Comparison of ENCODE assay signal across 1 cellular context in the genomic region with DNA sequence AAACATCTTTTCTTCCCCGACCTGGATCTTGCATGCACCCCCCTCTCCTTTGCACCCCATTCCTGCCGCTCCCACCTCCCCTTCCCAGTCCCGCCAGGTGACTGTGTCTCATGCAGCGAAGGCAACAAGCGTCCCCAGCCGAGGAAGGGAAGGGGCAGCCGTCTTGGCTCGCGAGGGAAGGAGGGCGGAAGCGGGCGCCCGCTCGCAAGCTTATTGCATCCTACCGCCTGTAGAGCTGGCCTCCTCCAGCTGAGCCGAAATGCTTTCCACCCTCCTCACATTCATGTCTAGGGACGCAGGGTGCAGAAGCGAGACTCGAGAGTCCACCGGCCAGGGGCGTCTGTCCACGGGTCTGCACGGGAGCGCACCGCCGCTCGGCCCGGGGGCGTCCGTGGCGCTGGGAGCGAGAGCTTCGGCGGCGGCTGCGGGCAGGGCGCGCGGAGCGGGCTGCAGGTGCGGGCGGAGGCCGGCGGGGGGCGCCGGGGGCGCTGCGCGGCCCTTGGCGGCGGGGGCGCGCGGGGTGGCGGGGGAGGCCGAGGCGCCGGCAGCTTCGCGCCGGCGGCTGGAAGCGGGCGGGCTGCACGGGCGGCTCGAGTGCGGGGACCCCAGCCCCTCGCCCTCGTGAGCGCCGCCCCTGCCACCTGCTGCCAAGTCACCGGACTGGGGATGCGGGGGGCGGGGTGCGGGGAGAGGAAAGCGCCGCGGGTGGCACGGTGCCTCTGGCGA.
TF ChIP-seq lines count a peak whose summit lies in the region.

Gene KCNIP4, minus strand, starts transcription at position 426 of the 726 bp plus-strand sequence.

TF ChIP-seq in HepG2, 621 proteins besides CTCF, POLR2A, EP300 and RAD21 (continued from another document):
- no peak for TF ChIP-seq AFF4 (CRISPR knock-in tag; IDR thresholded peaks at IDR 0.05)
- TF ChIP-seq REXO4 (CRISPR knock-in tag; IDR thresholded peaks at IDR 0.05; ENCODE audit: borderline replicate concordance) = no peak
- TF ChIP-seq, protein P1, sequence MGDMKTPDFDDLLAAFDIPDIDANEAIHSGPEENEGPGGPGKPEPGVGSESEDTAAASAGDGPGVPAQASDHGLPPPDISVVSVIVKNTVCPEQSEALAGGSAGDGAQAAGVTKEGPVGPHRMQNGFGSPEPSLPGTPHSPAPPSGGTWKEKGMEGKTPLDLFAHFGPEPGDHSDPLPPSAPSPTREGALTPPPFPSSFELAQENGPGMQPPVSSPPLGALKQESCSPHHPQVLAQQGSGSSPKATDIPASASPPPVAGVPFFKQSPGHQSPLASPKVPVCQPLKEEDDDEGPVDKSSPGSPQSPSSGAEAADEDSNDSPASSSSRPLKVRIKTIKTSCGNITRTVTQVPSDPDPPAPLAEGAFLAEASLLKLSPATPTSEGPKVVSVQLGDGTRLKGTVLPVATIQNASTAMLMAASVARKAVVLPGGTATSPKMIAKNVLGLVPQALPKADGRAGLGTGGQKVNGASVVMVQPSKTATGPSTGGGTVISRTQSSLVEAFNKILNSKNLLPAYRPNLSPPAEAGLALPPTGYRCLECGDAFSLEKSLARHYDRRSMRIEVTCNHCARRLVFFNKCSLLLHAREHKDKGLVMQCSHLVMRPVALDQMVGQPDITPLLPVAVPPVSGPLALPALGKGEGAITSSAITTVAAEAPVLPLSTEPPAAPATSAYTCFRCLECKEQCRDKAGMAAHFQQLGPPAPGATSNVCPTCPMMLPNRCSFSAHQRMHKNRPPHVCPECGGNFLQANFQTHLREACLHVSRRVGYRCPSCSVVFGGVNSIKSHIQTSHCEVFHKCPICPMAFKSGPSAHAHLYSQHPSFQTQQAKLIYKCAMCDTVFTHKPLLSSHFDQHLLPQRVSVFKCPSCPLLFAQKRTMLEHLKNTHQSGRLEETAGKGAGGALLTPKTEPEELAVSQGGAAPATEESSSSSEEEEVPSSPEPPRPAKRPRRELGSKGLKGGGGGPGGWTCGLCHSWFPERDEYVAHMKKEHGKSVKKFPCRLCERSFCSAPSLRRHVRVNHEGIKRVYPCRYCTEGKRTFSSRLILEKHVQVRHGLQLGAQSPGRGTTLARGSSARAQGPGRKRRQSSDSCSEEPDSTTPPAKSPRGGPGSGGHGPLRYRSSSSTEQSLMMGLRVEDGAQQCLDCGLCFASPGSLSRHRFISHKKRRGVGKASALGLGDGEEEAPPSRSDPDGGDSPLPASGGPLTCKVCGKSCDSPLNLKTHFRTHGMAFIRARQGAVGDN (CRISPR knock-in tag; IDR thresholded peaks at IDR 0.05) = no peak
- TF ChIP-seq, protein P2, sequence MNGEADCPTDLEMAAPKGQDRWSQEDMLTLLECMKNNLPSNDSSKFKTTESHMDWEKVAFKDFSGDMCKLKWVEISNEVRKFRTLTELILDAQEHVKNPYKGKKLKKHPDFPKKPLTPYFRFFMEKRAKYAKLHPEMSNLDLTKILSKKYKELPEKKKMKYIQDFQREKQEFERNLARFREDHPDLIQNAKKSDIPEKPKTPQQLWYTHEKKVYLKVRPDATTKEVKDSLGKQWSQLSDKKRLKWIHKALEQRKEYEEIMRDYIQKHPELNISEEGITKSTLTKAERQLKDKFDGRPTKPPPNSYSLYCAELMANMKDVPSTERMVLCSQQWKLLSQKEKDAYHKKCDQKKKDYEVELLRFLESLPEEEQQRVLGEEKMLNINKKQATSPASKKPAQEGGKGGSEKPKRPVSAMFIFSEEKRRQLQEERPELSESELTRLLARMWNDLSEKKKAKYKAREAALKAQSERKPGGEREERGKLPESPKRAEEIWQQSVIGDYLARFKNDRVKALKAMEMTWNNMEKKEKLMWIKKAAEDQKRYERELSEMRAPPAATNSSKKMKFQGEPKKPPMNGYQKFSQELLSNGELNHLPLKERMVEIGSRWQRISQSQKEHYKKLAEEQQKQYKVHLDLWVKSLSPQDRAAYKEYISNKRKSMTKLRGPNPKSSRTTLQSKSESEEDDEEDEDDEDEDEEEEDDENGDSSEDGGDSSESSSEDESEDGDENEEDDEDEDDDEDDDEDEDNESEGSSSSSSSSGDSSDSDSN (CRISPR knock-in tag; IDR thresholded peaks at IDR 0.05) = no peak
- TF ChIP-seq CBX2 (IDR thresholded peaks at IDR 0.05; ENCODE audit: low read depth, low read length) = no peak
- no peak for TF ChIP-seq CBX2 (CRISPR knock-in tag; IDR thresholded peaks at IDR 0.05; ENCODE audit: low read depth)
- TF ChIP-seq CBFB (CRISPR knock-in tag; IDR thresholded peaks at IDR 0.05) = no peak
- no peak for TF ChIP-seq FOXA1 (IDR thresholded peaks at IDR 0.05)
- no peak for TF ChIP-seq FOXA1 (CRISPR knock-in tag; IDR thresholded peaks at IDR 0.05)
- no peak for TF ChIP-seq HNF1B (CRISPR knock-in tag; IDR thresholded peaks at IDR 0.05)
- TF ChIP-seq ZNF772 (CRISPR knock-in tag; IDR thresholded peaks at IDR 0.05) = no peak
- TF ChIP-seq, protein P3, sequence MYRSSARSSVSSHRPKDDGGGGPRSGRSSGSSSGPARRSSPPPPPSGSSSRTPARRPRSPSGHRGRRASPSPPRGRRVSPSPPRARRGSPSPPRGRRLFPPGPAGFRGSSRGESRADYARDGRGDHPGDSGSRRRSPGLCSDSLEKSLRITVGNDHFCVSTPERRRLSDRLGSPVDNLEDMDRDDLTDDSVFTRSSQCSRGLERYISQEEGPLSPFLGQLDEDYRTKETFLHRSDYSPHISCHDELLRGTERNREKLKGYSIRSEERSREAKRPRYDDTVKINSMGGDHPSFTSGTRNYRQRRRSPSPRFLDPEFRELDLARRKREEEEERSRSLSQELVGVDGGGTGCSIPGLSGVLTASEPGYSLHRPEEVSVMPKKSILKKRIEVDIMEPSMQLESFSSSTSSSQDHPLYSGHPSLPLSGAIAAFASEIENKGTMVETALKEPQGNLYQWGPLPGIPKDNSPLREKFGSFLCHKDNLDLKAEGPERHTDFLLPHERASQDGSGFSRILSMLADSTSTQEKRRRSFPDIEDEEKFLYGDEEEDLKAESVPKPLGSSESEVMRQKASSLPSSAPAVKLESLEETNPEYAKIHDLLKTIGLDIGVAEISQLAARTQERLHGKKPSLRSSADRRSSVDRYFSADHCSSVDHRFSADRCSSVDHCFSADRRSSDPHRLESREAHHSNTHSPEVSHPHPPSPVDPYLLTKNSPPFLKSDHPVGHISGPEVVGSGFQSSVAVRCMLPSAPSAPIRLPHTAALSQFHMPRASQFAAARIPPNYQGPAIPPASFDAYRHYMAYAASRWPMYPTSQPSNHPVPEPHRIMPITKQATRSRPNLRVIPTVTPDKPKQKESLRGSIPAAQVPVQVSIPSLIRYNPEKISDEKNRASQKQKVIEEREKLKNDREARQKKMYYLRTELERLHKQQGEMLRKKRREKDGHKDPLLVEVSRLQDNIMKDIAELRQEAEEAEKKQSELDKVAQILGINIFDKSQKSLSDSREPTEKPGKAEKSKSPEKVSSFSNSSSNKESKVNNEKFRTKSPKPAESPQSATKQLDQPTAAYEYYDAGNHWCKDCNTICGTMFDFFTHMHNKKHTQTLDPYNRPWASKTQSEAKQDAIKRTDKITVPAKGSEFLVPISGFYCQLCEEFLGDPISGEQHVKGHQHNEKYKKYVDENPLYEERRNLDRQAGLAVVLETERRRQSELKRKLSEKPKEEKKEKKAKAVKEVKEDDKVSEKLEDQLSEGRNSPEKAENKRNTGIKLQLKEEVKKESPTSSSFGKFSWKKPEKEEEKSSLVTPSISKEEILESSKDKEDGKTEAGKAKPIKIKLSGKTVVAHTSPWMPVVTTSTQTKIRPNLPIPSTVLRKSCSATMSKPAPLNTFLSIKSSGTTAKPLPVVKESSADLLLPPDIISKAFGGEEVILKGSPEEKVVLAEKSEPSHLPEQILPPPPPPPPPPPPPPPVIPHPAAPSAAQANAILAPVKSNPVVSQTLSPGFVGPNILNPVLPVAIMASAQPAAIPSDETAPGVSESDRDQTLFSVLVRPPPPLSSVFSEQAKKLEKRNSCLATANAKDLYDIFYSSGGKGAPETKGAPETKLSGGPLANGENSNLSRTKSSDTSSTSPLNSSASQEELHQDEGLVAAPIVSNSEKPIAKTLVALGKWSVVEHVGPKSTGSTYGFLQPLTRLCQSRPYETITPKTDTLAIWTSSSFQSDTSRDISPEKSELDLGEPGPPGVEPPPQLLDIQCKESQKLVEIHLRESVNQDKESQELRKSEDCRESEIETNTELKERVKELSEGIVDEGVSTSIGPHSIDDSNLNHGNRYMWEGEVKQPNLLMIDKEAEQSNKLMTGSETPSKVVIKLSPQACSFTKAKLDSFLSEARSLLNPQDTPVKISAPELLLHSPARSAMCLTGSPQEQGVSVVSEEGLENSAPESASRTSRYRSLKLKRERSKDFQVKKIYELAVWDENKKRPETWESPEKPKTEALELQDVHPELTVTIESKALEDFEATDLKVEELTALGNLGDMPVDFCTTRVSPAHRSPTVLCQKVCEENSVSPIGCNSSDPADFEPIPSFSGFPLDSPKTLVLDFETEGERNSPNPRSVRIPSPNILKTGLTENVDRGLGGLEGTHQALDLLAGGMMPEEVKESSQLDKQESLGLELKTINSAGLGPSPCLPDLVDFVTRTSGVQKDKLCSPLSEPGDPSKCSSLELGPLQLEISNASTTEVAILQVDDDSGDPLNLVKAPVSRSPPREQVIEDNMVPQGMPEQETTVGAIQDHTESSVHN (CRISPR knock-in tag; IDR thresholded peaks at IDR 0.05) = no peak
- TF ChIP-seq RBAK (CRISPR knock-in tag; IDR thresholded peaks at IDR 0.05) = no peak
- no peak for TF ChIP-seq ZSCAN25 (CRISPR knock-in tag; IDR thresholded peaks at IDR 0.05)
- TF ChIP-seq ZNF674 (CRISPR knock-in tag; IDR thresholded peaks at IDR 0.05; ENCODE audit: low read depth) = no peak
- TF ChIP-seq, protein P4, sequence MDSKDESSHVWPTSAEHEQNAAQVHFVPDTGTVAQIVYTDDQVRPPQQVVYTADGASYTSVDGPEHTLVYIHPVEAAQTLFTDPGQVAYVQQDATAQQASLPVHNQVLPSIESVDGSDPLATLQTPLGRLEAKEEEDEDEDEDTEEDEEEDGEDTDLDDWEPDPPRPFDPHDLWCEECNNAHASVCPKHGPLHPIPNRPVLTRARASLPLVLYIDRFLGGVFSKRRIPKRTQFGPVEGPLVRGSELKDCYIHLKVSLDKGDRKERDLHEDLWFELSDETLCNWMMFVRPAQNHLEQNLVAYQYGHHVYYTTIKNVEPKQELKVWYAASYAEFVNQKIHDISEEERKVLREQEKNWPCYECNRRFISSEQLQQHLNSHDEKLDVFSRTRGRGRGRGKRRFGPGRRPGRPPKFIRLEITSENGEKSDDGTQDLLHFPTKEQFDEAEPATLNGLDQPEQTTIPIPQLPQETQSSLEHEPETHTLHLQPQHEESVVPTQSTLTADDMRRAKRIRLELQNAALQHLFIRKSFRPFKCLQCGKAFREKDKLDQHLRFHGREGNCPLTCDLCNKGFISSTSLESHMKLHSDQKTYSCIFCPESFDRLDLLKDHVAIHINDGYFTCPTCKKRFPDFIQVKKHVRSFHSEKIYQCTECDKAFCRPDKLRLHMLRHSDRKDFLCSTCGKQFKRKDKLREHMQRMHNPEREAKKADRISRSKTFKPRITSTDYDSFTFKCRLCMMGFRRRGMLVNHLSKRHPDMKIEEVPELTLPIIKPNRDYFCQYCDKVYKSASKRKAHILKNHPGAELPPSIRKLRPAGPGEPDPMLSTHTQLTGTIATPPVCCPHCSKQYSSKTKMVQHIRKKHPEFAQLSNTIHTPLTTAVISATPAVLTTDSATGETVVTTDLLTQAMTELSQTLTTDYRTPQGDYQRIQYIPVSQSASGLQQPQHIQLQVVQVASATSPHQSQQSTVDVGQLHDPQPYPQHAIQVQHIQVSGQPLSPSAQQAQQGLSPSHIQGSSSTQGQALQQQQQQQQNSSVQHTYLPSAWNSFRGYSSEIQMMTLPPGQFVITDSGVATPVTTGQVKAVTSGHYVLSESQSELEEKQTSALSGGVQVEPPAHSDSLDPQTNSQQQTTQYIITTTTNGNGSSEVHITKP (CRISPR knock-in tag; IDR thresholded peaks at IDR 0.05; ENCODE audit: low read depth) = no peak
